ENCODE assay signal across 8 cellular contexts in genomic region chr1:145891587-145892485, GRCh38. TPM values are rescaled to one million over a fixed set of nuclear protein-coding genes. Genes with fewer than 3 reads are reported as not detected.
A peak's percentile ranks its signal among the peaks of the same experiment; 100 is the strongest.
DNase-seq lines count a peak whose midpoint lies in the region; ATAC-seq and TF ChIP-seq lines count a peak whose summit lies in the region.

No MANE protein-coding gene starts in this region.

- peak overlapping the region; percentile 81 for H2BK15ac ChIP-seq in IMR-90 (ENCODE audit: low read depth, low read length)

- H3K9me1 ChIP-seq in IMR-90 (ENCODE audit: insufficient read depth, low read length) = peaks cover 15% of the 10 kb centered on the region

- no peaks in the 10 kb centered on the region for H3K79me2 ChIP-seq in OCI-LY7 (ENCODE audit: insufficient read depth, low read depth, low read length)

- peak overlapping the region; percentile 96 for H2BK120ac ChIP-seq in IMR-90 (ENCODE audit: low read depth, low read length)

- TF ChIP-seq RAD21 in IMR-90 (IDR thresholded peaks at IDR 0.05; ENCODE audit: low read length) = peak; percentile 93

- H3K27me3 ChIP-seq in IMR-90 (ENCODE audit: control insufficient read depth, insufficient read depth, low read length) (no peaks in the 10 kb centered on the region), esophagus muscularis mucosa (no peaks in the 10 kb centered on the region)

- peak overlapping the region; percentile 71 for H3K27ac ChIP-seq in IMR-90 (ENCODE audit: insufficient read depth, low read length)
- no peak overlapping the region for H3K27ac ChIP-seq in OCI-LY7 (ENCODE audit: low read depth, low read length, poor library complexity, severe bottlenecking)
- H3K27ac ChIP-seq in esophagus muscularis mucosa (replicated peaks in 1 of 4) = peak overlapping the region; percentile 76 to 84 (median 80)

- TF ChIP-seq EP300 in esophagus muscularis mucosa (IDR thresholded peaks at IDR 0.05) = no peak

- in situ Hi-C loops in IMR-90 (cut with MboI; ENCODE audit: low sequenced_read_pairs) = no loop called here

- peak overlapping the region; percentile 96 for H3K4ac ChIP-seq in IMR-90 (ENCODE audit: low read depth, low read length)

- H2AFZ ChIP-seq in IMR-90 (replicated peaks; ENCODE audit: low read length, poor library complexity) (peak overlapping the region; percentile 87), OCI-LY7 (ENCODE audit: low read length) (no peak overlapping the region)

- WGBS in IMR-90 (ENCODE audit: extremely low coverage in 2 of 2, insufficient read length in 1 of 2), 2 experiments = 0% methylated on average over 1 of the region's 6 CpGs; no CpG with 5 or more reads in 1 of the 2 experiments
- 0% methylated on average over 3 of the region's 6 CpGs for WGBS in esophagus muscularis mucosa

- TF ChIP-seq CTCF in IMR-90 (conservative IDR thresholded peaks at IDR 0.05; ENCODE audit: low read depth, low read length) (peak; percentile 99), OCI-LY7 (conservative IDR thresholded peaks at IDR 0.05; ENCODE audit: low read length) (peak; percentile 91), esophagus muscularis mucosa (IDR thresholded peaks at IDR 0.05) (peak; percentile 89 to 100 (median 99))

- DNase-seq in DMS 273 treated with DMSO at 0.1 percent for 48 hours (lab: John Stamatoyannopoulos, UW) (peak; percentile 97), IMR-90 (peak; percentile 99), OCI-LY7 (ENCODE audit: low spot score) (peak; percentile 66), esophagus muscularis mucosa (ENCODE audit: extremely low spot score) (peak; percentile 98), mucosa of gallbladder (ENCODE audit: low spot score) (peak; percentile 95)
- peak; percentile 72 to 74 for DNase-seq in activated T-cell treated with anti-CD3 and anti-CD28 coated beads, Interleukin-2, amount 50 U/mL, for 48 hours
- peak; percentile 7 to 12 for DNase-seq in stimulated activated CD8-positive, alpha-beta memory T cell treated with anti-CD3 and anti-CD28 coated beads, Interleukin-7, amount 100 ng/mL, for 4 hours (ENCODE audit: low read depth in 2 of 2)

- peak overlapping the region; percentile 85 to 96 for H4K8ac ChIP-seq in IMR-90 (ENCODE audit: low read depth in 2 of 2, low read length in 2 of 2)

- peaks cover 12% of the 10 kb centered on the region for H3K4me1 ChIP-seq in IMR-90 (ENCODE audit: control insufficient read depth, insufficient read depth, low read length)
- H3K4me1 ChIP-seq in OCI-LY7 (ENCODE audit: insufficient read depth, low read length, poor library complexity, severe bottlenecking) = no peaks in the 10 kb centered on the region
- peaks cover 21 to 25% (median 23%) of the 10 kb centered on the region in 4 donors for H3K4me1 ChIP-seq in esophagus muscularis mucosa

- H3K79me1 ChIP-seq in IMR-90 (ENCODE audit: low read depth in 1 of 2, low read length in 2 of 2) = peaks cover 0 to 4% of the 10 kb centered on the region in 2 experiments; a peak in 1 of 4 replicates

- H3K36me3 ChIP-seq in IMR-90 (ENCODE audit: control insufficient read depth, insufficient read depth, low read length) (no peaks in the 10 kb centered on the region), OCI-LY7 (ENCODE audit: insufficient read depth, low read length) (no peaks in the 10 kb centered on the region), esophagus muscularis mucosa (no peaks in the 10 kb centered on the region)

- peak overlapping the region; percentile 57 for H3K18ac ChIP-seq in IMR-90 (ENCODE audit: low read depth, low read length)

- H3K9me3 ChIP-seq in IMR-90 (ENCODE audit: control insufficient read depth, insufficient read depth, low read length) = no peaks in the 10 kb centered on the region
- H3K9me3 ChIP-seq in OCI-LY7 (ENCODE audit: low read length) = no peaks in the 10 kb centered on the region
- no peaks in the 10 kb centered on the region for H3K9me3 ChIP-seq in esophagus muscularis mucosa

- intact Hi-C loops in IMR-90 (cut with micrococcal nuclease) = loop anchor here (1.0 to 10.0 kb wide), 5 partner anchors 18 to 121 kb away; partner anchors contain the start of genes ITGA10, LIX1L, PEX11B and PIAS3
- intact Hi-C loops in OCI-LY7 (cut with micrococcal nuclease; ENCODE audit: unreplicated experiment) = loop anchor here (1.0 kb wide), 1 partner anchor 121 kb away; no protein-coding TSS in a partner anchor
- intact Hi-C loops in esophagus muscularis mucosa (cut with DNase I) = loop anchor here (1.0 kb wide), 2 partner anchors 19 to 121 kb away; no protein-coding TSS in a partner anchor

- POLR2A ChIA-PET in IMR-90 (lab: Charles Lee; ENCODE audit: unreplicated experiment) = interaction anchor here (1.0 kb wide), 1 partner anchor 33 kb away, joined by 5 read pairs; the partner anchor contains the start of gene PIAS3
- POLR2A ChIA-PET in OCI-LY7 (lab: Charles Lee) = interaction anchor here (0.5 to 0.6 kb wide), 2 partner anchors 91 to 136 kb away, joined by 3 to 5 read pairs; no protein-coding TSS in a partner anchor

- dilution Hi-C loops in IMR-90 (cut with HindIII; ENCODE audit: low sequenced_read_pairs, unreplicated experiment) = no loop called here

- ATAC-seq in IMR-90 (ENCODE audit: low read depth) (peak; percentile 93), GM21381 (IDR thresholded peaks at IDR 0.05; ENCODE audit: unreplicated experiment) (no peak)

- peak overlapping the region; percentile 88 for H2BK5ac ChIP-seq in IMR-90 (ENCODE audit: low read depth, low read length, poor library complexity, severe bottlenecking)

- TF ChIP-seq POLR2A in IMR-90 (IDR thresholded peaks at IDR 0.05; ENCODE audit: low read depth, low read length) (peak; percentile 79; the same call in 1 of the 2 replicates), esophagus muscularis mucosa (IDR thresholded peaks at IDR 0.05; ENCODE audit: low read depth) (no peak)

- H4K91ac ChIP-seq in IMR-90 (ENCODE audit: insufficient read depth, low read depth, low read length) = peak overlapping the region; percentile 92

- peak overlapping the region; percentile 57 for H2AK9ac ChIP-seq in IMR-90 (replicated peaks; ENCODE audit: low read depth, low read length, poor library complexity)

- peak overlapping the region; percentile 83 for H4K5ac ChIP-seq in IMR-90 (ENCODE audit: low read depth, low read length)

- H4K20me1 ChIP-seq in IMR-90 (ENCODE audit: insufficient read depth, low read length) (no peaks in the 10 kb centered on the region), OCI-LY7 (ENCODE audit: insufficient read depth, low read length) (no peaks in the 10 kb centered on the region)

- peak overlapping the region; percentile 92 for H3K23ac ChIP-seq in IMR-90 (ENCODE audit: low read depth, low read length)

- H2BK20ac ChIP-seq in IMR-90 (ENCODE audit: low read depth, low read length) = peak overlapping the region; percentile 93

- CTCF ChIA-PET in IMR-90 (lab: Yijun Ruan, JAX) = interaction anchor here (0.6 to 2.5 kb wide), 34 partner anchors 8 to 178 kb away, joined by 3 to 24 read pairs (median 4); partner anchors contain the start of genes ANKRD34A, ITGA10, LIX1L and NUDT17
- CTCF ChIA-PET in OCI-LY7 (lab: Charles Lee; ENCODE audit: unreplicated experiment) = interaction anchor here (0.7 to 1.1 kb wide), 3 partner anchors 11 to 25 kb away, joined by 3 to 4 read pairs (median 3); no protein-coding TSS in a partner anchor

- H3K4me2 ChIP-seq in IMR-90 (ENCODE audit: low read depth, low read length) = peak overlapping the region; percentile 53
- no peak overlapping the region for H3K4me2 ChIP-seq in OCI-LY7 (ENCODE audit: low read length)

- H3K14ac ChIP-seq in IMR-90 (replicated peaks; ENCODE audit: low read depth, low read length) = peak overlapping the region; percentile 93

- peak overlapping the region; percentile 3; the same call in 1 of the 2 replicates for H3K4me3 ChIP-seq in IMR-90 (ENCODE audit: insufficient read depth, low read depth, low read length)
- H3K4me3 ChIP-seq in OCI-LY7 (ENCODE audit: low read depth, low read length, poor library complexity, severe bottlenecking) = no peak overlapping the region
- peak overlapping the region; percentile 17 to 42 (median 34) for H3K4me3 ChIP-seq in esophagus muscularis mucosa

- BruUV-seq in IMR-90 (replicated peaks; lab: Mats Ljungman, UMichigan) (no TSS peak), OCI-LY7 (replicated peaks; lab: Mats Ljungman, UMichigan) (no TSS peak)

- H3K56ac ChIP-seq in IMR-90 (ENCODE audit: extremely low read depth, insufficient read depth, low read length) = peak overlapping the region; percentile 91

- no peaks in the 10 kb centered on the region for H3K9me2 ChIP-seq in OCI-LY7 (ENCODE audit: insufficient read depth, low read length)

- peak overlapping the region; percentile 56 for H3K9ac ChIP-seq in IMR-90 (ENCODE audit: low read depth, low read length)

- H2AK5ac ChIP-seq in IMR-90 (ENCODE audit: low read depth, low read length) = peak overlapping the region; percentile 98

RNA-seq across cellular contexts. Expression of gene ANKRD35, which starts 6.2 kb away (rescaled TPM):
- total RNA-seq in IMR-90 (2012; rRNA removed) = 0.90 and 1.1 TPM in 2 replicates
- polyA plus RNA-seq in IMR-90 (2012; rRNA removed) = 2.4 TPM in 2 replicates
- polyA plus RNA-seq in IMR-90 (2012; cell fraction: cytosol; rRNA removed) = 2.4 and 2.5 TPM in 2 replicates
- 0.97 and 1.2 TPM in 2 replicates for polyA plus RNA-seq in IMR-90 (2012; cell fraction: nucleus; rRNA removed; ENCODE audit: low replicate concordance)
- total RNA-seq in OCI-LY7 (2014; rRNA removed; shearing (Covaris generic)) = not detected in 2 replicates
- not detected in 2 replicates for total RNA-seq in OCI-LY7 (2022)
- total RNA-seq in esophagus muscularis mucosa = 10 to 100 TPM in 2 of 4 donors, 1 to 10 TPM in 2; 4.0 to 11.1 (median 8.4) TPM
- 2.7 TPM for total RNA-seq in mucosa of gallbladder

RNA-seq across cellular contexts. Expression of gene ITGA10, which starts 18.0 kb away (rescaled TPM):
- total RNA-seq in IMR-90 (2012; rRNA removed) (0.83 and 0.90 TPM in 2 replicates), OCI-LY7 (2022) (0.87 and 1.5 TPM in 2 replicates), esophagus muscularis mucosa (1 to 10 TPM; 1.7 to 7.2 (median 3.8) TPM), mucosa of gallbladder (3.2 TPM)
- polyA plus RNA-seq in IMR-90 (2012; rRNA removed) = 1.3 TPM in 2 replicates
- polyA plus RNA-seq in IMR-90 (2012; cell fraction: cytosol; rRNA removed) = 0.40 and 0.43 TPM in 2 replicates
- polyA plus RNA-seq in IMR-90 (2012; cell fraction: nucleus; rRNA removed; ENCODE audit: low replicate concordance) = 5.5 and 8.1 TPM in 2 replicates
- 0.82 and 1.5 TPM in 2 replicates for total RNA-seq in OCI-LY7 (2014; rRNA removed; shearing (Covaris generic))

RNA-seq across cellular contexts. Expression of gene PEX11B, which starts 26.7 kb away (rescaled TPM):
- 15.4 and 19.7 TPM in 2 replicates for total RNA-seq in IMR-90 (2012; rRNA removed)
- polyA plus RNA-seq in IMR-90 (2012; rRNA removed) = 22.5 and 24.3 TPM in 2 replicates
- polyA plus RNA-seq in IMR-90 (2012; cell fraction: cytosol; rRNA removed) = 16.2 and 17.8 TPM in 2 replicates
- 11.0 and 16.5 TPM in 2 replicates for polyA plus RNA-seq in IMR-90 (2012; cell fraction: nucleus; rRNA removed; ENCODE audit: low replicate concordance)
- total RNA-seq in OCI-LY7 (2014; rRNA removed; shearing (Covaris generic)) = 18.2 and 19.5 TPM in 2 replicates
- 29.8 and 32.9 TPM in 2 replicates for total RNA-seq in OCI-LY7 (2022)
- 10 to 100 TPM; 18.3 to 21.2 (median 20.0) TPM for total RNA-seq in esophagus muscularis mucosa
- total RNA-seq in mucosa of gallbladder = 35.1 TPM

RNA-seq across cellular contexts. Expression of gene PIAS3, which starts 33.0 kb away (rescaled TPM):
- total RNA-seq in IMR-90 (2012; rRNA removed) (10.8 and 11.1 TPM in 2 replicates), OCI-LY7 (2022) (28.1 and 32.8 TPM in 2 replicates), esophagus muscularis mucosa (10 to 100 TPM; 11.9 to 25.3 (median 22.9) TPM), mucosa of gallbladder (36.5 TPM)
- 52.9 and 53.7 TPM in 2 replicates for polyA plus RNA-seq in IMR-90 (2012; rRNA removed)
- 29.7 and 45.1 TPM in 2 replicates for polyA plus RNA-seq in IMR-90 (2012; cell fraction: cytosol; rRNA removed)
- polyA plus RNA-seq in IMR-90 (2012; cell fraction: nucleus; rRNA removed; ENCODE audit: low replicate concordance) = 173 and 179 TPM in 2 replicates
- 7.8 and 9.4 TPM in 2 replicates for total RNA-seq in OCI-LY7 (2014; rRNA removed; shearing (Covaris generic))

RNA-seq across cellular contexts. Expression of gene RBM8A, which starts 35.4 kb away (rescaled TPM):
- 94.1 and 228 TPM in 2 replicates for total RNA-seq in IMR-90 (2012; rRNA removed)
- polyA plus RNA-seq in IMR-90 (2012; rRNA removed) = 203 and 251 TPM in 2 replicates
- 38.0 and 140 TPM in 2 replicates for polyA plus RNA-seq in IMR-90 (2012; cell fraction: cytosol; rRNA removed)
- polyA plus RNA-seq in IMR-90 (2012; cell fraction: nucleus; rRNA removed; ENCODE audit: low replicate concordance) = 17.4 and 98.8 TPM in 2 replicates
- total RNA-seq in OCI-LY7 (2014; rRNA removed; shearing (Covaris generic)) = 135 and 239 TPM in 2 replicates
- total RNA-seq in OCI-LY7 (2022) = 177 and 200 TPM in 2 replicates
- 100 to 1,000 TPM in 1 of 4 donors, 10 to 100 TPM in 3; 42.8 to 119 (median 69.7) TPM for total RNA-seq in esophagus muscularis mucosa
- total RNA-seq in mucosa of gallbladder = 99.8 TPM

Comparison
In these comparisons a context has a peak if more than half of its experiments do, and no peak if none do; other contexts are left out.
1. DNase-seq: peak in every context shown above with its lines; median percentile 99 in IMR-90; 98 in esophagus muscularis mucosa; 97 in DMS 273 treated with DMSO at 0.1 percent for 48 hours; 95 in mucosa of gallbladder; 73 in activated T-cell treated with anti-CD3 and anti-CD28 coated beads, Interleukin-2, amount 50 U/mL, for 48 hours; 66 in OCI-LY7; 10 in stimulated activated CD8-positive, alpha-beta memory T cell treated with anti-CD3 and anti-CD28 coated beads, Interleukin-7, amount 100 ng/mL, for 4 hours.